Comparison of ENCODE assay signal across 17 cellular contexts in the genomic region with DNA sequence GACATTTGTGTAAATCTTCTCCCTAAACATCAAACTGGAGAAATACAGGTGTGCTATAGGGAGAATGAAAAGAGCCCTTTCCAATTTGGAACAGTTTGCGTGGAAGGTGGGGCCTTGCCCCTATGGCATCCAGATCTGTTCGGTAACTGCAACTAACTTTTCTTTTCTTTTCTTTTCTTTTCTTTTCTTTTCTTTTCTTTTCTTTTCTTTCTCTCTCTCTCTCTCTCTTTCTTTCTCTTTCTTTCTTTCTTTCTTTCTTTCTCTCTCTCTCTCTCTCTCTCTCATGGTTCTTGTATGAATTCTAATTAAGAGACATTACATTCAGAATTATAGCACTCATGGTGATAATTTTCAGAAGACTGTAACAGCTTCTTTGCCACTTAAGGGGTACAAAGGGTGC.
"Had no signal": no experiment of that assay in that cellular context is flagged by ENCODE, and none has a peak within 500 bp of the region (broad histone marks: within the 10 kb centered on the region; RNA-seq: fewer than 3 reads in every experiment).

No MANE protein-coding gene starts in this region.

- H3K27me3 Mint-ChIP-seq: activated CD8-positive, alpha-beta memory T cell treated with anti-CD3 and anti-CD28 coated beads, Interleukin-2, amount 10 ng/mL, durations not matched to agents 7 days and 5 days; activated naive CD8-positive, alpha-beta T cell treated with anti-CD3 and anti-CD28 coated beads for 36 hours had no signal

- DNase-seq: activated CD4-positive, alpha-beta T cell treated with anti-CD3 and anti-CD28 coated beads, Interleukin-2, amount 50 U/mL, for 4 hours; activated CD8-positive, alpha-beta memory T cell treated with anti-CD3 and anti-CD28 coated beads, Interleukin-2, amount 10 ng/mL, durations not matched to agents 7 days and 5 days; activated gamma-delta T cell treated with Interleukin-2 at 50 U/mL for 16 hours; activated naive CD8-positive, alpha-beta T cell treated with anti-CD3 and anti-CD28 coated beads for 36 hours; activated T-cell treated with anti-CD3 and anti-CD28 coated beads, Interleukin-2, amount 50 U/mL, for 48 hours; central memory CD4-positive, alpha-beta T cell; cortex of kidney; effector CD8-positive, alpha-beta T cell; esophagus squamous epithelium; pancreas; stimulated activated CD4-positive, alpha-beta T cell treated with anti-CD3 and anti-CD28 coated beads, Interleukin-1b, Interleukin-23, amount 100 ng/mL, for 48 hours; tibial artery had no signal

- H3K9me3 ChIP-seq: esophagus squamous epithelium, pancreas, sigmoid colon, tibial artery, vagina had no signal

- FAIRE-seq: pancreas had no signal

- H3K27ac ChIP-seq: esophagus squamous epithelium, sigmoid colon, tibial artery, vagina had no signal

- H3K27me3 ChIP-seq: esophagus squamous epithelium, pancreas, sigmoid colon, tibial artery, vagina had no signal

- H3K9me3 Mint-ChIP-seq: activated naive CD8-positive, alpha-beta T cell treated with anti-CD3 and anti-CD28 coated beads for 36 hours; brain; neural crest cell; T-helper 2 cell treated with Interferon-gamma antibody and Interleukin-4, amounts not matched to agents 5 μg/mL and 100 μg/mL, for 36 hours had no signal

- H3K4me3 Mint-ChIP-seq: activated CD8-positive, alpha-beta memory T cell treated with anti-CD3 and anti-CD28 coated beads, Interleukin-2, amount 10 ng/mL, durations not matched to agents 7 days and 5 days; activated naive CD8-positive, alpha-beta T cell treated with anti-CD3 and anti-CD28 coated beads for 36 hours had no signal

- H3K27ac Mint-ChIP-seq: activated CD8-positive, alpha-beta memory T cell treated with anti-CD3 and anti-CD28 coated beads, Interleukin-2, amount 10 ng/mL, durations not matched to agents 7 days and 5 days had no signal

- H3K36me3 ChIP-seq: esophagus squamous epithelium, pancreas, sigmoid colon, tibial artery, vagina had no signal

- H3K4me3 ChIP-seq: esophagus squamous epithelium, pancreas, sigmoid colon, tibial artery, vagina had no signal

- H3K36me3 Mint-ChIP-seq: activated CD8-positive, alpha-beta memory T cell treated with anti-CD3 and anti-CD28 coated beads, Interleukin-2, amount 10 ng/mL, durations not matched to agents 7 days and 5 days; brain had no signal
